ENCODE assay signal across 1 cellular context in genomic region chr13:76024151-76024550, GRCh38.
TF ChIP-seq lines count a peak whose summit lies in the region.

No MANE protein-coding gene starts in this region.

TF ChIP-seq in IMR-90, 13 proteins besides CTCF, POLR2A, EP300 and RAD21:
- no peak for TF ChIP-seq MAFK (IDR thresholded peaks at IDR 0.05; ENCODE audit: low read depth, low read length)
TF ChIP-seq in IMR-90: peak in this region for 0.
